13 cellular contexts compared by ENCODE assay signal in the genomic region with DNA sequence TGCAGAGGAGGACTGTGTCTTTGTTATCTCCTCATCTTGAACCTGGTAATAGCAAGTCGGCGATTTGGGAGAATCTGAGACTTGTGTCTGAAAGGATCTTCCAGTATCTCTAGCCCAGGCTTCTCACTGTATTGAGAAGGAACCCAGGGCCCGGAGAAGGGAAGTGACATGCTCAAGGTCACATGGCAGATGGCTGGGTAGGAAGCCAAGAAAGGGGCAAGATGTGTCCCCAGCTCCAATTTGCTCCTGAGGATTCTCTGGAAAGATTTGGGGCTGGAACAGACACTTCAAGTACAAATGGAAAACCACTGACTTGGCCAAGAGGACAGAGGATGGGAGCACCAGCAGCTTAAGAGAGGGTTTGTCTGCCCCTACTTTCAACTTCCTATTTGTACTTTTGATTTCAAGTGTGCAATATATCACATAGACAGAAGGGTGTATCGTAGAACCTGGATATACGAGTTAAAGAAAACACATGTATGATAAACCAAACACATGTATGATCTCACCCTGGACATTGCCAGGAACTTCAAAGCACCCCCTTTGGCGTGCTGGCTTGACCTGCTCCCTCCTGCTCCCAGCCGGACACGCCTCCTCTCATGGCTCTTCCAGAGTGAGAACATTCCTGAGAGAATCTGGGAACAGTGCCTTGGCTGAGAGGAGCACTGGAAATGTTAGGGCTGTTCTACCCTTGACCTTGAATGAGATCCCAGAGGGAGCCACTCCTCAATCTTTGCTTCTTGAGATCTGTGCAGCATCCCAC.
DNase-seq lines count a peak whose midpoint lies in the region; ATAC-seq and TF ChIP-seq lines count a peak whose summit lies in the region.
"Had no signal": no experiment of that assay in that cellular context is flagged by ENCODE, and none has a peak within 500 bp of the region (broad histone marks: within the 10 kb centered on the region; RNA-seq: fewer than 3 reads in every experiment).

No MANE protein-coding gene starts in this region.

- no peaks in the 10 kb centered on the region for H3K27me3 ChIP-seq in upper lobe of left lung
- H3K27me3 ChIP-seq in neural progenitor cell: no peaks in the 10 kb centered on the region
- H3K27me3 ChIP-seq in PC-9 (ENCODE audit: insufficient read depth, low read depth): no peaks in the 10 kb centered on the region
- H3K27me3 ChIP-seq: ascending aorta had no signal

- peak; percentile 56 to 78 for ATAC-seq in upper lobe of left lung (ENCODE audit: low FRiP score in 2 of 2)
- ATAC-seq: CD8-positive, alpha-beta T cell; T-cell had no signal

- H3K4me1 ChIP-seq in upper lobe of left lung (peaks cover 12 to 22% (median 16%) of the 10 kb centered on the region in 4 donors), neural progenitor cell (peaks cover 12% of the 10 kb centered on the region), PC-9 (replicated peaks; ENCODE audit: insufficient read depth) (no peaks in the 10 kb centered on the region)

- H3K36me3 ChIP-seq in upper lobe of left lung (no peaks in the 10 kb centered on the region), neural progenitor cell (no peaks in the 10 kb centered on the region), PC-9 (ENCODE audit: low read depth) (no peaks in the 10 kb centered on the region)
- H3K36me3 ChIP-seq: ascending aorta had no signal

- intact Hi-C loops in dendritic cell treated with granulocyte-macrophage colony-stimulating factor and Interleukin-4, amounts not matched to agents 40 ng/mL and 50 ng/mL, for 4 days (cut with micrococcal nuclease): loop anchor here (10.0 kb wide), 1 partner anchor 92 kb away; no protein-coding TSS in a partner anchor
- intact Hi-C loops in PC-9 (cut with micrococcal nuclease; ENCODE audit: unreplicated experiment): no loop called here

- no peaks in the 10 kb centered on the region for H3K79me2 ChIP-seq in neural progenitor cell (ENCODE audit: low read depth)
- no peaks in the 10 kb centered on the region for H3K79me2 ChIP-seq in PC-9 (ENCODE audit: low read depth)

- no peak for DNase-seq in HFFc6
- peak; percentile 57 for DNase-seq in medulla oblongata (ENCODE audit: extremely low spot score)
- DNase-seq in upper lobe of left lung: no peak
- DNase-seq in neural progenitor cell (ENCODE audit: low spot score): no peak
- DNase-seq in PC-9: no peak
- DNase-seq in erythroblast (lab: John Stamatoyannopoulos, UW): no peak
- DNase-seq: activated effector memory CD4-positive, alpha-beta T cell treated with anti-CD3 and anti-CD28 coated beads, Interleukin-2, amount 50 U/mL, for 16 hours; CD8-positive, alpha-beta T cell; GOT3; T-cell had no signal

- H3K4me2 ChIP-seq in neural progenitor cell (no peak overlapping the region), PC-9 (no peak overlapping the region)

- no peaks in the 10 kb centered on the region for H3K36me3 Mint-ChIP-seq in HFFc6 (ENCODE audit: low read depth)
- no peaks in the 10 kb centered on the region for H3K36me3 Mint-ChIP-seq in dendritic cell treated with granulocyte-macrophage colony-stimulating factor and Interleukin-4, amounts not matched to agents 40 ng/mL and 50 ng/mL, for 4 days (ENCODE audit: low read depth)
- H3K36me3 Mint-ChIP-seq in neural progenitor cell: no peaks in the 10 kb centered on the region
- H3K36me3 Mint-ChIP-seq: CD8-positive, alpha-beta T cell; T-cell; WTC11 had no signal

- 44 to 48% methylated on average over 8 of the region's 8 CpGs for WGBS in upper lobe of left lung, 2 donors

- H3K27ac ChIP-seq in upper lobe of left lung (no peak overlapping the region), neural progenitor cell (no peak overlapping the region), PC-9 (no peak overlapping the region)
- H3K27ac ChIP-seq: ascending aorta had no signal

- H3F3A ChIP-seq in neural progenitor cell (ENCODE audit: low read depth): no peaks in the 10 kb centered on the region
- H3F3A ChIP-seq in PC-9 (ENCODE audit: insufficient read depth, low read depth): no peaks in the 10 kb centered on the region

- H3K27me3 Mint-ChIP-seq in HFFc6 (ENCODE audit: insufficient read depth): peaks cover 50% of the 10 kb centered on the region
- peaks cover 6% of the 10 kb centered on the region for H3K27me3 Mint-ChIP-seq in dendritic cell treated with granulocyte-macrophage colony-stimulating factor and Interleukin-4, amounts not matched to agents 40 ng/mL and 50 ng/mL, for 4 days
- H3K27me3 Mint-ChIP-seq in neural progenitor cell (ENCODE audit: insufficient read depth, low read depth): peaks cover 16% of the 10 kb centered on the region

- no peak for TF ChIP-seq EP300 in upper lobe of left lung (IDR thresholded peaks at IDR 0.05)

- no TSS peak for BruUV-seq in PC-9 (replicated peaks; lab: Mats Ljungman, UMichigan)

- H3K27ac Mint-ChIP-seq in HFFc6 (no peak overlapping the region), neural progenitor cell (no peak overlapping the region)
- peak overlapping the region; percentile 81 for H3K27ac Mint-ChIP-seq in dendritic cell treated with granulocyte-macrophage colony-stimulating factor and Interleukin-4, amounts not matched to agents 40 ng/mL and 50 ng/mL, for 4 days
- H3K27ac Mint-ChIP-seq: CD8-positive, alpha-beta T cell; T-cell; WTC11 had no signal

- CTCF ChIA-PET in PC-9 (lab: Charles Lee): no interaction called here

- no peak for TF ChIP-seq POLR2A in upper lobe of left lung (IDR thresholded peaks at IDR 0.05)
- no peak for TF ChIP-seq POLR2A in erythroblast (IDR thresholded peaks at IDR 0.05; ENCODE audit: low read length)

- H2AFZ ChIP-seq in neural progenitor cell (replicated peaks): no peak overlapping the region
- no peak overlapping the region for H2AFZ ChIP-seq in PC-9

- H3K4me3 ChIP-seq in upper lobe of left lung (no peak overlapping the region), neural progenitor cell (no peak overlapping the region), PC-9 (no peak overlapping the region)
- H3K4me3 ChIP-seq: ascending aorta had no signal

- no peaks in the 10 kb centered on the region for H3K9me3 ChIP-seq in upper lobe of left lung
- no peaks in the 10 kb centered on the region for H3K9me3 ChIP-seq in neural progenitor cell (ENCODE audit: low read depth)
- no peaks in the 10 kb centered on the region for H3K9me3 ChIP-seq in PC-9 (ENCODE audit: insufficient read depth, low read depth)
- H3K9me3 ChIP-seq: ascending aorta had no signal

- POLR2A ChIA-PET in PC-9 (lab: Charles Lee; ENCODE audit: unreplicated experiment): no interaction called here

- H4K20me1 ChIP-seq in neural progenitor cell (ENCODE audit: low read depth) (no peaks in the 10 kb centered on the region), PC-9 (ENCODE audit: insufficient read depth) (peaks cover 4% of the 10 kb centered on the region; the same call in 1 of the 2 replicates)

- no peaks in the 10 kb centered on the region for H3K9me2 ChIP-seq in PC-9 (ENCODE audit: insufficient read depth)

- TF ChIP-seq CTCF in HFFc6 (IDR thresholded peaks at IDR 0.05) (no peak), upper lobe of left lung (IDR thresholded peaks at IDR 0.05) (no peak), neural progenitor cell (IDR thresholded peaks at IDR 0.05) (no peak), PC-9 (conservative IDR thresholded peaks at IDR 0.05) (no peak)

- H3K9me3 Mint-ChIP-seq in HFFc6 (no peaks in the 10 kb centered on the region), neural progenitor cell (no peaks in the 10 kb centered on the region)
- H3K9me3 Mint-ChIP-seq in dendritic cell treated with granulocyte-macrophage colony-stimulating factor and Interleukin-4, amounts not matched to agents 40 ng/mL and 50 ng/mL, for 4 days: no peaks in the 10 kb centered on the region
- H3K9me3 Mint-ChIP-seq: CD8-positive, alpha-beta T cell; T-cell; WTC11 had no signal

- no peaks in the 10 kb centered on the region for H3K4me1 Mint-ChIP-seq in HFFc6 (ENCODE audit: low read depth)
- H3K4me1 Mint-ChIP-seq in dendritic cell treated with granulocyte-macrophage colony-stimulating factor and Interleukin-4, amounts not matched to agents 40 ng/mL and 50 ng/mL, for 4 days (ENCODE audit: low read depth): peaks cover 36% of the 10 kb centered on the region
- H3K4me1 Mint-ChIP-seq in neural progenitor cell: peaks cover 16% of the 10 kb centered on the region

- H3K4me3 Mint-ChIP-seq in HFFc6 (peak overlapping the region; percentile 42), neural progenitor cell (no peak overlapping the region)
- H3K4me3 Mint-ChIP-seq in dendritic cell treated with granulocyte-macrophage colony-stimulating factor and Interleukin-4, amounts not matched to agents 40 ng/mL and 50 ng/mL, for 4 days: no peak overlapping the region
- H3K4me3 Mint-ChIP-seq: CD8-positive, alpha-beta T cell; T-cell; WTC11 had no signal

- H3K9ac ChIP-seq in neural progenitor cell: no peak overlapping the region
